In genomic region chr12:46908236-46908935, GRCh38 we compare ENCODE assay signal across 17 cellular contexts.
A peak's percentile ranks its signal among the peaks of the same experiment; 100 is the strongest.
DNase-seq lines count a peak whose midpoint lies in the region; ATAC-seq and TF ChIP-seq lines count a peak whose summit lies in the region.
"Had no signal": no experiment of that assay in that cellular context is flagged by ENCODE, and none has a peak within 500 bp of the region (broad histone marks: within the 10 kb centered on the region; RNA-seq: fewer than 3 reads in every experiment).

No MANE protein-coding gene starts in this region.

- TF ChIP-seq CTCF in astrocyte of the spinal cord (IDR thresholded peaks at IDR 0.05; ENCODE audit: low read depth, low read length) (no peak), endodermal cell (conservative IDR thresholded peaks at IDR 0.05) (no peak)

- H3K27ac Mint-ChIP-seq in endodermal cell, result no peak overlapping the region
- H3K27ac Mint-ChIP-seq: activated naive CD8-positive, alpha-beta T cell treated with anti-CD3 and anti-CD28 coated beads for 36 hours; naive thymus-derived CD4-positive, alpha-beta T cell had no signal

- H3K27ac ChIP-seq in endodermal cell (ENCODE audit: low read depth, low read length), result no peak overlapping the region
- H3K27ac ChIP-seq in effector memory CD4-positive, alpha-beta T cell (ENCODE audit: insufficient read depth, low read length, poor library complexity, severe bottlenecking), result no peak overlapping the region
- H3K27ac ChIP-seq: gastroesophageal sphincter, SK-N-MC had no signal

- H3K4me3 ChIP-seq in astrocyte of the spinal cord (ENCODE audit: low read depth, low read length) (no peak overlapping the region), endodermal cell (ENCODE audit: low read length) (no peak overlapping the region)
- H3K4me3 ChIP-seq in effector memory CD4-positive, alpha-beta T cell (ENCODE audit: insufficient read depth, low read depth, low read length, poor library complexity, severe bottlenecking), result no peak overlapping the region
- H3K4me3 ChIP-seq: gastroesophageal sphincter, SK-N-MC had no signal

- H3K27me3 ChIP-seq in endodermal cell (ENCODE audit: control insufficient read depth, insufficient read depth, low read length, poor library complexity, severe bottlenecking), result peaks cover 14% of the 10 kb centered on the region
- H3K27me3 ChIP-seq in effector memory CD4-positive, alpha-beta T cell (replicated peaks; ENCODE audit: control insufficient read depth, insufficient read depth, low read length, poor library complexity, severe bottlenecking), result peaks cover 3% of the 10 kb centered on the region
- H3K27me3 ChIP-seq: gastroesophageal sphincter had no signal

- H3K4me3 Mint-ChIP-seq in endodermal cell, result no peak overlapping the region
- H3K4me3 Mint-ChIP-seq: activated naive CD8-positive, alpha-beta T cell treated with anti-CD3 and anti-CD28 coated beads for 36 hours; naive thymus-derived CD4-positive, alpha-beta T cell had no signal

- peaks cover 3% of the 10 kb centered on the region for H3K9me3 Mint-ChIP-seq in endodermal cell

- H3K9me3 ChIP-seq in endodermal cell (ENCODE audit: control insufficient read depth, low read length), result no peaks in the 10 kb centered on the region
- peaks cover 3% of the 10 kb centered on the region for H3K9me3 ChIP-seq in effector memory CD4-positive, alpha-beta T cell (ENCODE audit: control insufficient read depth, low read length)

- H3K27me3 Mint-ChIP-seq in endodermal cell (ENCODE audit: insufficient read depth), result peaks cover 3% of the 10 kb centered on the region

- H3K36me3 ChIP-seq in endodermal cell (ENCODE audit: control insufficient read depth, insufficient read depth, low read length), result no peaks in the 10 kb centered on the region
- H3K36me3 ChIP-seq in effector memory CD4-positive, alpha-beta T cell (ENCODE audit: control insufficient read depth, insufficient read depth, low read length), result no peaks in the 10 kb centered on the region
- H3K36me3 ChIP-seq: gastroesophageal sphincter had no signal

- ATAC-seq in left lobe of liver, result peak; percentile 58
- no peak for ATAC-seq in HG02759 (IDR thresholded peaks at IDR 0.05; ENCODE audit: unreplicated experiment)
- ATAC-seq: gastroesophageal sphincter; naive thymus-derived CD4-positive, alpha-beta T cell had no signal

- DNase-seq in EL, result peak; percentile 85
- DNase-seq in LoVo (ENCODE audit: low spot score), result peak; percentile 18
- DNase-seq in astrocyte of the spinal cord (ENCODE audit: low read depth, low spot score), result peak; percentile 50
- no peak for DNase-seq in left lobe of liver (ENCODE audit: low spot score)
- DNase-seq in endodermal cell, result no peak
- no peak for DNase-seq in NCI-H2029 treated with DMSO at 0.1 percent for 48 hours (lab: John Stamatoyannopoulos, UW)
- no peak for DNase-seq in effector memory CD4-positive, alpha-beta T cell
- DNase-seq: activated naive CD8-positive, alpha-beta T cell treated with anti-CD3 and anti-CD28 coated beads for 36 hours; KBM-7; kidney glomerular epithelial cell; naive thymus-derived CD4-positive, alpha-beta T cell; NCI-H2029; NCI-H82; stimulated activated CD4-positive, alpha-beta T cell treated with anti-CD3 and anti-CD28 coated beads, Interleukin-2, amount 100 ng/mL, for 24 hours had no signal

- WGBS in endodermal cell (ENCODE audit: insufficient coverage in 1 of 2, insufficient read length in 1 of 2), 2 experiments, result 90 to 97% methylated on average over 2 of the region's 2 CpGs

- no peak overlapping the region for H3K9ac ChIP-seq in endodermal cell (ENCODE audit: extremely low read depth, low read length, poor library complexity, severe bottlenecking)

- no peaks in the 10 kb centered on the region for H3K36me3 Mint-ChIP-seq in endodermal cell (ENCODE audit: low read depth)

- H3K4me1 Mint-ChIP-seq in endodermal cell, result no peaks in the 10 kb centered on the region
- H3K4me1 Mint-ChIP-seq: activated naive CD8-positive, alpha-beta T cell treated with anti-CD3 and anti-CD28 coated beads for 36 hours; naive thymus-derived CD4-positive, alpha-beta T cell had no signal

- in situ Hi-C loops in astrocyte of the spinal cord (cut with HindIII; ENCODE audit: low sequenced_read_pairs), result no loop called here

- H3K4me1 ChIP-seq in endodermal cell (ENCODE audit: control insufficient read depth, insufficient read depth, low read length), result no peaks in the 10 kb centered on the region
- H3K4me1 ChIP-seq in effector memory CD4-positive, alpha-beta T cell (ENCODE audit: control insufficient read depth, insufficient read depth, low read length, poor library complexity, severe bottlenecking), result no peaks in the 10 kb centered on the region
- H3K4me1 ChIP-seq: gastroesophageal sphincter had no signal

Comparison
In these comparisons a context has a peak if more than half of its experiments do, and no peak if none do; other contexts are left out.
1. DNase-seq: peak in EL (single experiment), LoVo (single experiment) and astrocyte of the spinal cord (single experiment); none in left lobe of liver (single experiment), endodermal cell (single experiment), NCI-H2029 treated with DMSO at 0.1 percent for 48 hours (single experiment) and effector memory CD4-positive, alpha-beta T cell (0 of 3).